Comparison of ENCODE assay signal across 8 cellular contexts in the genomic region with DNA sequence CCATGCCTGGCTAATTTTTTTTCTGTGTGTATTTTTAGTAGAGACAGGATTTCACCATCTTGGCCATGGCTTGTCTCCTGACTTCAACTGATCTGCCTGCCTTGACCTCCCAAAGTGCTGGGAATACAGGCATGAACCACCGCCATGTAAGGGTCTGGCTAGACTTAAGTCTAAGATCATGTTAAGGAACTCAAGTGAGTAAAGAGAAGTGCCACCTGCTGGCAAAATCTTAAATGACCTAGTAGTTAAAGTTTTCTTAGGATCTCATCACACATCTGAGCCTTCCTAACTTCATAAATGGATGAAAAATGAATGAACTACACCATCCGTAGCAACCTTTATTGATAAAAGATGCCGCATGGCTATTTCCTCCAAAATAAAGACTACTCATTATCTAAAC. TPM values are rescaled to one million over a fixed set of nuclear protein-coding genes. Genes with fewer than 3 reads are reported as not detected.
A peak's percentile ranks its signal among the peaks of the same experiment; 100 is the strongest.
DNase-seq lines count a peak whose midpoint lies in the region; ATAC-seq and TF ChIP-seq lines count a peak whose summit lies in the region.

No MANE protein-coding gene starts in this region.

- no peak overlapping the region for H3K56ac ChIP-seq in IMR-90 (ENCODE audit: extremely low read depth, insufficient read depth, low read length)

- no peaks in the 10 kb centered on the region for H3K36me3 ChIP-seq in IMR-90 (ENCODE audit: control insufficient read depth, insufficient read depth, low read length)

- no CpG with 5 or more reads among the region's 3 CpGs for WGBS in IMR-90 (ENCODE audit: extremely low coverage in 2 of 2, insufficient read length in 1 of 2), 2 experiments

- H2AFZ ChIP-seq in IMR-90 (replicated peaks; ENCODE audit: low read length, poor library complexity), result no peak overlapping the region

- POLR2A ChIA-PET in activated CD4-positive, alpha-beta T cell treated with anti-CD3 and anti-CD28 coated beads, Interleukin-2, amount 10 ng/mL, durations not matched to agents 7 days and 5 days (lab: Charles Lee), result no interaction called here
- POLR2A ChIA-PET in activated CD4-positive, alpha-beta T cell treated with anti-CD3 and anti-CD28 coated beads for 36 hours (lab: Charles Lee), result no interaction called here
- POLR2A ChIA-PET in IMR-90 (lab: Charles Lee; ENCODE audit: unreplicated experiment), result no interaction called here

- H3K9me3 ChIP-seq in IMR-90 (ENCODE audit: control insufficient read depth, insufficient read depth, low read length), result no peaks in the 10 kb centered on the region

- no peak overlapping the region for H2BK5ac ChIP-seq in IMR-90 (ENCODE audit: low read depth, low read length, poor library complexity, severe bottlenecking)

- peak; percentile 37; the same call in 1 of the 2 replicates for TF ChIP-seq RAD21 in IMR-90 (IDR thresholded peaks at IDR 0.05; ENCODE audit: low read length)

- peaks cover 6% of the 10 kb centered on the region; the same call in 1 of the 2 replicates for H3K27me3 ChIP-seq in IMR-90 (ENCODE audit: control insufficient read depth, insufficient read depth, low read length)

- H3K18ac ChIP-seq in IMR-90 (ENCODE audit: low read depth, low read length), result no peak overlapping the region

- peaks cover 19% of the 10 kb centered on the region for H3K27me3 Mint-ChIP-seq in activated CD4-positive, alpha-beta T cell treated with anti-CD3 and anti-CD28 coated beads, Interleukin-2, amount 10 ng/mL, durations not matched to agents 7 days and 5 days
- H3K27me3 Mint-ChIP-seq in activated CD4-positive, alpha-beta T cell treated with anti-CD3 and anti-CD28 coated beads for 36 hours, result peaks cover 5% of the 10 kb centered on the region
- peaks cover 7% of the 10 kb centered on the region for H3K27me3 Mint-ChIP-seq in nephron progenitor cell (ENCODE audit: low read depth, poor library complexity)

- H3K79me1 ChIP-seq in IMR-90 (ENCODE audit: low read depth in 1 of 2, low read length in 2 of 2), result no peaks in the 10 kb centered on the region

- CTCF ChIA-PET in activated CD4-positive, alpha-beta T cell treated with anti-CD3 and anti-CD28 coated beads, Interleukin-2, amount 10 ng/mL, durations not matched to agents 7 days and 5 days (lab: Charles Lee), result interaction anchor here (1.4 kb wide), 1 partner anchor 11 kb away, joined by 4 read pairs; no protein-coding TSS in a partner anchor
- CTCF ChIA-PET in activated CD4-positive, alpha-beta T cell treated with anti-CD3 and anti-CD28 coated beads for 36 hours (lab: Charles Lee), result interaction anchor here (0.6 kb wide), 1 partner anchor 285 kb away, joined by 3 read pairs; no protein-coding TSS in a partner anchor
- CTCF ChIA-PET in IMR-90 (lab: Yijun Ruan, JAX), result no interaction called here

- H3K27ac ChIP-seq in IMR-90 (ENCODE audit: insufficient read depth, low read length), result no peak overlapping the region

- peak; percentile 37 for DNase-seq in activated CD4-positive, alpha-beta T cell treated with anti-CD3 and anti-CD28 coated beads, Interleukin-2, amount 10 ng/mL, durations not matched to agents 7 days and 5 days
- DNase-seq in activated CD4-positive, alpha-beta T cell treated with anti-CD3 and anti-CD28 coated beads for 36 hours, result no peak
- DNase-seq in IMR-90 (peak; percentile 56), astrocyte of the hippocampus (ENCODE audit: low read depth, low spot score) (peak; percentile 43), nephron progenitor cell (no peak)
- no peak for DNase-seq in stimulated activated CD4-positive, alpha-beta T cell treated with anti-CD3 and anti-CD28 coated beads, Interleukin-12 subunit alpha, Interleukin-12 subunit beta, amount 100 ng/mL, for 4 hours

- in situ Hi-C loops in IMR-90 (cut with MboI; ENCODE audit: low sequenced_read_pairs), result no loop called here

- H2BK20ac ChIP-seq in IMR-90 (ENCODE audit: low read depth, low read length), result no peak overlapping the region

- H3K4me1 Mint-ChIP-seq in activated CD4-positive, alpha-beta T cell treated with anti-CD3 and anti-CD28 coated beads, Interleukin-2, amount 10 ng/mL, durations not matched to agents 7 days and 5 days, result peaks cover 14% of the 10 kb centered on the region
- peaks cover 10% of the 10 kb centered on the region for H3K4me1 Mint-ChIP-seq in activated CD4-positive, alpha-beta T cell treated with anti-CD3 and anti-CD28 coated beads for 36 hours
- H3K4me1 Mint-ChIP-seq in nephron progenitor cell, result no peaks in the 10 kb centered on the region

- H3K4me1 ChIP-seq in IMR-90 (ENCODE audit: control insufficient read depth, insufficient read depth, low read length), result no peaks in the 10 kb centered on the region

- H3K27ac Mint-ChIP-seq in activated CD4-positive, alpha-beta T cell treated with anti-CD3 and anti-CD28 coated beads, Interleukin-2, amount 10 ng/mL, durations not matched to agents 7 days and 5 days, result no peak overlapping the region
- no peak overlapping the region for H3K27ac Mint-ChIP-seq in activated CD4-positive, alpha-beta T cell treated with anti-CD3 and anti-CD28 coated beads for 36 hours
- H3K27ac Mint-ChIP-seq in nephron progenitor cell, result no peak overlapping the region

- no peak overlapping the region for H4K5ac ChIP-seq in IMR-90 (ENCODE audit: low read depth, low read length)

- H3K9me3 Mint-ChIP-seq in activated CD4-positive, alpha-beta T cell treated with anti-CD3 and anti-CD28 coated beads, Interleukin-2, amount 10 ng/mL, durations not matched to agents 7 days and 5 days, result peaks cover under 1% of the 10 kb centered on the region
- H3K9me3 Mint-ChIP-seq in activated CD4-positive, alpha-beta T cell treated with anti-CD3 and anti-CD28 coated beads for 36 hours (ENCODE audit: low read depth), result no peaks in the 10 kb centered on the region
- no peaks in the 10 kb centered on the region for H3K9me3 Mint-ChIP-seq in nephron progenitor cell

- H3K4me3 ChIP-seq in IMR-90 (ENCODE audit: insufficient read depth, low read depth, low read length), result no peak overlapping the region

- H3K9ac ChIP-seq in IMR-90 (ENCODE audit: low read depth, low read length), result no peak overlapping the region

- no peak overlapping the region for H3K4me2 ChIP-seq in IMR-90 (ENCODE audit: low read depth, low read length)

- H4K91ac ChIP-seq in IMR-90 (ENCODE audit: insufficient read depth, low read depth, low read length), result no peak overlapping the region

- TF ChIP-seq POLR2A in IMR-90 (IDR thresholded peaks at IDR 0.05; ENCODE audit: low read depth, low read length), result no peak

- H2BK15ac ChIP-seq in IMR-90 (ENCODE audit: low read depth, low read length), result no peak overlapping the region

- no peak overlapping the region for H2BK120ac ChIP-seq in IMR-90 (ENCODE audit: low read depth, low read length)

- 0 out of 2 replicates have a peak, but pooled peaks cover 2% of the 10 kb centered on the region for H3K9me1 ChIP-seq in IMR-90 (ENCODE audit: insufficient read depth, low read length)

- H4K8ac ChIP-seq in IMR-90 (ENCODE audit: low read depth in 2 of 2, low read length in 2 of 2), result no peak overlapping the region

- ATAC-seq in activated CD4-positive, alpha-beta T cell treated with anti-CD3 and anti-CD28 coated beads for 36 hours, result no peak
- ATAC-seq in IMR-90 (ENCODE audit: low read depth) (peak; percentile 73; the same call in 1 of the 2 replicates), HG03571 (IDR thresholded peaks at IDR 0.05; ENCODE audit: unreplicated experiment) (no peak), GM18870 (IDR thresholded peaks at IDR 0.05; ENCODE audit: unreplicated experiment) (no peak)

- no peak overlapping the region for H3K23ac ChIP-seq in IMR-90 (ENCODE audit: low read depth, low read length)

- H3K4ac ChIP-seq in IMR-90 (ENCODE audit: low read depth, low read length), result no peak overlapping the region

- TF ChIP-seq CTCF in IMR-90 (conservative IDR thresholded peaks at IDR 0.05; ENCODE audit: low read depth, low read length) (peak; percentile 52), nephron progenitor cell (IDR thresholded peaks at IDR 0.05) (peak; percentile 31)

- peaks cover 4% of the 10 kb centered on the region for H3K36me3 Mint-ChIP-seq in activated CD4-positive, alpha-beta T cell treated with anti-CD3 and anti-CD28 coated beads, Interleukin-2, amount 10 ng/mL, durations not matched to agents 7 days and 5 days (ENCODE audit: low read depth)
- H3K36me3 Mint-ChIP-seq in activated CD4-positive, alpha-beta T cell treated with anti-CD3 and anti-CD28 coated beads for 36 hours (ENCODE audit: low read depth), result no peaks in the 10 kb centered on the region
- no peaks in the 10 kb centered on the region for H3K36me3 Mint-ChIP-seq in nephron progenitor cell (ENCODE audit: low read depth)

- no peak overlapping the region for H3K14ac ChIP-seq in IMR-90 (replicated peaks; ENCODE audit: low read depth, low read length)

- intact Hi-C loops in activated CD4-positive, alpha-beta T cell treated with anti-CD3 and anti-CD28 coated beads for 36 hours (cut with DNase I, micrococcal nuclease), result loop anchor here (1.0 to 5.0 kb wide), 2 partner anchors 119 to 205 kb away; no protein-coding TSS in a partner anchor
- intact Hi-C loops in IMR-90 (cut with micrococcal nuclease), result loop anchor here (1.0 kb wide), 2 partner anchors 118 to 566 kb away; no protein-coding TSS in a partner anchor

- no TSS peak for BruUV-seq in IMR-90 (replicated peaks; lab: Mats Ljungman, UMichigan)

- no peaks in the 10 kb centered on the region for H4K20me1 ChIP-seq in IMR-90 (ENCODE audit: insufficient read depth, low read length)

- dilution Hi-C loops in IMR-90 (cut with HindIII; ENCODE audit: low sequenced_read_pairs, unreplicated experiment), result no loop called here

- H3K4me3 Mint-ChIP-seq in activated CD4-positive, alpha-beta T cell treated with anti-CD3 and anti-CD28 coated beads, Interleukin-2, amount 10 ng/mL, durations not matched to agents 7 days and 5 days, result no peak overlapping the region
- H3K4me3 Mint-ChIP-seq in activated CD4-positive, alpha-beta T cell treated with anti-CD3 and anti-CD28 coated beads for 36 hours, result no peak overlapping the region
- H3K4me3 Mint-ChIP-seq in nephron progenitor cell, result no peak overlapping the region

- no peak overlapping the region for H2AK5ac ChIP-seq in IMR-90 (ENCODE audit: low read depth, low read length)

- no peak overlapping the region for H2AK9ac ChIP-seq in IMR-90 (replicated peaks; ENCODE audit: low read depth, low read length, poor library complexity)

RNA-seq across cellular contexts. Expression of a gene that starts 1.7 kb away (rescaled TPM):
- not detected for total RNA-seq in activated CD4-positive, alpha-beta T cell treated with anti-CD3 and anti-CD28 coated beads, Interleukin-2, amount 10 ng/mL, durations not matched to agents 7 days and 5 days
- not detected for total RNA-seq in activated CD4-positive, alpha-beta T cell treated with anti-CD3 and anti-CD28 coated beads for 36 hours
- total RNA-seq in IMR-90 (2012; rRNA removed), result not detected in 2 replicates
- polyA plus RNA-seq in IMR-90 (2012; rRNA removed), result 0.09 TPM in 1 of 2 replicates, not detected in the other
- 0.01 and 0.06 TPM in 2 replicates for polyA plus RNA-seq in IMR-90 (2012; cell fraction: cytosol; rRNA removed)
- 0.02 and 0.03 TPM in 2 replicates for polyA plus RNA-seq in IMR-90 (2012; cell fraction: nucleus; rRNA removed; ENCODE audit: low replicate concordance)

RNA-seq across cellular contexts. Expression of a gene that starts 12.0 kb away (rescaled TPM):
- 10 to 100 TPM; 88.2 to 93.4 TPM for total RNA-seq in activated CD4-positive, alpha-beta T cell treated with anti-CD3 and anti-CD28 coated beads, Interleukin-2, amount 10 ng/mL, durations not matched to agents 7 days and 5 days
- total RNA-seq in activated CD4-positive, alpha-beta T cell treated with anti-CD3 and anti-CD28 coated beads for 36 hours, result 100 to 1,000 TPM; 179 to 187 TPM
- 79.4 and 80.8 TPM in 2 replicates for total RNA-seq in IMR-90 (2012; rRNA removed)
- 32.0 and 40.9 TPM in 2 replicates for polyA plus RNA-seq in IMR-90 (2012; rRNA removed)
- 8.7 and 9.5 TPM in 2 replicates for polyA plus RNA-seq in IMR-90 (2012; cell fraction: cytosol; rRNA removed)
- 11.4 and 129 TPM in 2 replicates for polyA plus RNA-seq in IMR-90 (2012; cell fraction: nucleus; rRNA removed; ENCODE audit: low replicate concordance)

RNA-seq across cellular contexts. Expression of a gene that starts 59.7 kb away (rescaled TPM):
- total RNA-seq in activated CD4-positive, alpha-beta T cell treated with anti-CD3 and anti-CD28 coated beads, Interleukin-2, amount 10 ng/mL, durations not matched to agents 7 days and 5 days, result 10 to 100 TPM; 22.7 to 24.1 TPM
- 10 to 100 TPM; 14.0 to 15.4 TPM for total RNA-seq in activated CD4-positive, alpha-beta T cell treated with anti-CD3 and anti-CD28 coated beads for 36 hours
- total RNA-seq in IMR-90 (2012; rRNA removed), result 9.9 and 25.3 TPM in 2 replicates
- 7.8 and 11.6 TPM in 2 replicates for polyA plus RNA-seq in IMR-90 (2012; rRNA removed)
- polyA plus RNA-seq in IMR-90 (2012; cell fraction: cytosol; rRNA removed), result 0.49 and 0.65 TPM in 2 replicates
- polyA plus RNA-seq in IMR-90 (2012; cell fraction: nucleus; rRNA removed; ENCODE audit: low replicate concordance), result 0.85 and 11.8 TPM in 2 replicates

Comparison
In these comparisons a context has a peak if more than half of its experiments do, and no peak if none do; other contexts are left out.
1. DNase-seq: peak in activated CD4-positive, alpha-beta T cell treated with anti-CD3 and anti-CD28 coated beads, Interleukin-2, amount 10 ng/mL, durations not matched to agents 7 days and 5 days (single experiment), IMR-90 (single experiment) and astrocyte of the hippocampus (single experiment); none in activated CD4-positive, alpha-beta T cell treated with anti-CD3 and anti-CD28 coated beads for 36 hours (single experiment), nephron progenitor cell (single experiment) and stimulated activated CD4-positive, alpha-beta T cell treated with anti-CD3 and anti-CD28 coated beads, Interleukin-12 subunit alpha, Interleukin-12 subunit beta, amount 100 ng/mL, for 4 hours (single experiment).